15 cellular contexts compared by ENCODE assay signal in genomic region chr2:31347788-31348187, GRCh38.
A peak's percentile ranks its signal among the peaks of the same experiment; 100 is the strongest.
DNase-seq lines count a peak whose midpoint lies in the region; ATAC-seq and TF ChIP-seq lines count a peak whose summit lies in the region.
"Had no signal": no experiment of that assay in that cellular context is flagged by ENCODE, and none has a peak within 500 bp of the region (broad histone marks: within the 10 kb centered on the region; RNA-seq: fewer than 3 reads in every experiment).

No MANE protein-coding gene starts in this region.

- peak; percentile 83 for ATAC-seq in sciatic nerve
- ATAC-seq in HG02763 (IDR thresholded peaks at IDR 0.05; ENCODE audit: unreplicated experiment) = no peak
- ATAC-seq: left lung had no signal

- peak; percentile 73 for DNase-seq in ELR (ENCODE audit: low read depth)
- DNase-seq in RPMI7951 (ENCODE audit: low read depth) = peak; percentile 68
- DNase-seq in fibroblast of peridontal ligament (ENCODE audit: extremely low read depth) = peak; percentile 68
- DNase-seq in sciatic nerve (ENCODE audit: low spot score) = no peak
- no peak for DNase-seq in GM10266 (ENCODE audit: extremely low spot score)
- DNase-seq in GDM1 (lab: John Stamatoyannopoulos, UW) = no peak
- DNase-seq: activated CD4-positive, alpha-beta T cell treated with anti-CD3 and anti-CD28 coated beads for 1 hour; activated gamma-delta T cell; CD4-positive, CD25-positive, alpha-beta regulatory T cell; colonic mucosa; hippocampal formation; left lung; NCI-H1105; stimulated activated CD4-positive, alpha-beta T cell treated with anti-CD3 and anti-CD28 coated beads, Interleukin-4, amount 100 ng/mL, for 4 hours had no signal

- no peak for TF ChIP-seq CTCF in GM10266 (IDR thresholded peaks at IDR 0.05; ENCODE audit: control insufficient read depth, insufficient read depth, low read depth, missing control alignments)

- intact Hi-C loops in sciatic nerve (cut with DNase I) = no loop called here

Comparison
In these comparisons a context has a peak if more than half of its experiments do, and no peak if none do; other contexts are left out.
1. DNase-seq: peak in ELR (single experiment), RPMI7951 (single experiment) and fibroblast of peridontal ligament (single experiment); none in sciatic nerve (single experiment), GM10266 (single experiment) and GDM1 (single experiment).